Comparison of ENCODE assay signal across 29 cellular contexts in genomic region chr22:38853149-38853548, GRCh38.
"Had no signal": no experiment of that assay in that cellular context is flagged by ENCODE, and none has a peak within 500 bp of the region (broad histone marks: within the 10 kb centered on the region; RNA-seq: fewer than 3 reads in every experiment).

No MANE protein-coding gene starts in this region.

- H3K36me3 Mint-ChIP-seq: activated CD4-positive, alpha-beta memory T cell treated with anti-CD3 and anti-CD28 coated beads for 36 hours; natural killer cell treated with Interleukin-12 subunit alpha and Interleukin-12 subunit beta and Interleukin-15 and Interleukin-18, amount 100 ng/mL, for 72 hours had no signal

- H3K4me3 Mint-ChIP-seq: activated CD4-positive, alpha-beta memory T cell treated with anti-CD3 and anti-CD28 coated beads for 36 hours; activated CD4-positive, alpha-beta T cell treated with anti-CD3 and anti-CD28 coated beads, Interleukin-2, amount 10 ng/mL, durations not matched to agents 24 days and 14 days; activated T-helper 1 cell treated with anti-CD3 and anti-CD28 coated beads, Interleukin-12 subunit alpha, Interleukin-12 subunit beta, Interleukin-2, Interleukin-4 antibody, amounts not matched to agents 30 ng/mL and 10 ng/mL and 1 ng/mL, durations not matched to agents 14 hours and 24 hours and 36 hours; effector memory CD8-positive, alpha-beta T cell; natural killer cell treated with Interleukin-12 subunit alpha and Interleukin-12 subunit beta and Interleukin-15 and Interleukin-18, amount 100 ng/mL, for 72 hours; stimulated activated naive CD8-positive, alpha-beta T cell treated with anti-CD3 and anti-CD28 coated beads, Interleukin-15, Interleukin-2, amounts not matched to agents 100 ng/mL and 50 ng/mL, for 24 hours; T-helper 17 cell had no signal

- H3K9me3 Mint-ChIP-seq: activated CD4-positive, alpha-beta memory T cell treated with anti-CD3 and anti-CD28 coated beads for 36 hours; activated CD4-positive, alpha-beta T cell treated with anti-CD3 and anti-CD28 coated beads, Interleukin-2, amount 10 ng/mL, durations not matched to agents 24 days and 14 days; activated T-helper 1 cell treated with anti-CD3 and anti-CD28 coated beads, Interleukin-12 subunit alpha, Interleukin-12 subunit beta, Interleukin-2, Interleukin-4 antibody, amounts not matched to agents 30 ng/mL and 10 ng/mL and 1 ng/mL, durations not matched to agents 14 hours and 24 hours and 36 hours; effector memory CD8-positive, alpha-beta T cell; natural killer cell treated with Interleukin-12 subunit alpha and Interleukin-12 subunit beta and Interleukin-15 and Interleukin-18, amount 100 ng/mL, for 72 hours; stimulated activated naive CD8-positive, alpha-beta T cell treated with anti-CD3 and anti-CD28 coated beads, Interleukin-15, Interleukin-2, amounts not matched to agents 100 ng/mL and 50 ng/mL, for 24 hours had no signal

- H3K9me3 ChIP-seq: heart left ventricle, left lung, mucosa of descending colon, psoas muscle, thoracic aorta, uterus had no signal

- H3K4me1 ChIP-seq: heart left ventricle, left lung, parathyroid adenoma, psoas muscle, uterus had no signal

- H3K27ac Mint-ChIP-seq: activated CD4-positive, alpha-beta memory T cell treated with anti-CD3 and anti-CD28 coated beads for 36 hours; activated CD4-positive, alpha-beta T cell treated with anti-CD3 and anti-CD28 coated beads, Interleukin-2, amount 10 ng/mL, durations not matched to agents 24 days and 14 days; activated T-helper 1 cell treated with anti-CD3 and anti-CD28 coated beads, Interleukin-12 subunit alpha, Interleukin-12 subunit beta, Interleukin-2, Interleukin-4 antibody, amounts not matched to agents 30 ng/mL and 10 ng/mL and 1 ng/mL, durations not matched to agents 14 hours and 24 hours and 36 hours; effector memory CD8-positive, alpha-beta T cell; natural killer cell treated with Interleukin-12 subunit alpha and Interleukin-12 subunit beta and Interleukin-15 and Interleukin-18, amount 100 ng/mL, for 72 hours; stimulated activated naive CD8-positive, alpha-beta T cell treated with anti-CD3 and anti-CD28 coated beads, Interleukin-15, Interleukin-2, amounts not matched to agents 100 ng/mL and 50 ng/mL, for 24 hours; T-helper 17 cell had no signal

- H3K4me3 ChIP-seq: heart left ventricle, left lung, lung, mucosa of descending colon, psoas muscle, thoracic aorta, uterus had no signal

- H3K4me1 Mint-ChIP-seq: activated CD4-positive, alpha-beta T cell treated with anti-CD3 and anti-CD28 coated beads, Interleukin-2, amount 10 ng/mL, durations not matched to agents 24 days and 14 days had no signal

- H3K27ac ChIP-seq: heart left ventricle, left lung, parathyroid adenoma, psoas muscle, thoracic aorta, uterus, WERI-Rb-1 had no signal

- DNase-seq: activated CD4-positive, alpha-beta memory T cell treated with anti-CD3 and anti-CD28 coated beads for 36 hours; activated CD4-positive, alpha-beta T cell treated with anti-CD3 and anti-CD28 coated beads, Interleukin-2, amount 10 ng/mL, durations not matched to agents 24 days and 14 days; activated CD8-positive, alpha-beta memory T cell treated with anti-CD3 and anti-CD28 coated beads, Interleukin-2, amount 50 U/mL, for 4 hours; activated gamma-delta T cell; activated naive CD4-positive, alpha-beta T cell treated with anti-CD3 and anti-CD28 coated beads, Interleukin-2, amount 50 U/mL, for 16 hours; activated T-cell treated with anti-CD3 and anti-CD28 coated beads, Interleukin-2, amount 50 U/mL, for 1 hour; amniotic stem cell; caudate nucleus; cortex of kidney; effector memory CD8-positive, alpha-beta T cell; foreskin fibroblast; heart left ventricle; left lung; nucleus accumbens; psoas muscle; T-helper 17 cell; T1000; trophoblast cell; uterus; WERI-Rb-1 had no signal

- H3K36me3 ChIP-seq: heart left ventricle, left lung, thoracic aorta, uterus, WERI-Rb-1 had no signal

- ATAC-seq: activated CD4-positive, CD25-positive, alpha-beta regulatory T cell treated with anti-CD3 and anti-CD28 coated beads, Interleukin-2, amount 50 U/mL, for 24 hours; effector memory CD8-positive, alpha-beta T cell; heart left ventricle; left lung; mucosa of descending colon; natural killer cell treated with Interleukin-12 subunit alpha and Interleukin-12 subunit beta and Interleukin-15 and Interleukin-18, amount 100 ng/mL, for 72 hours; psoas muscle; right cardiac atrium; T-helper 17 cell had no signal

- H3K27me3 ChIP-seq: uterus had no signal

- H2AFZ ChIP-seq: parathyroid adenoma had no signal

- H3K9ac ChIP-seq: parathyroid adenoma had no signal

- H3K79me2 ChIP-seq: parathyroid adenoma had no signal
